In the genomic region with DNA sequence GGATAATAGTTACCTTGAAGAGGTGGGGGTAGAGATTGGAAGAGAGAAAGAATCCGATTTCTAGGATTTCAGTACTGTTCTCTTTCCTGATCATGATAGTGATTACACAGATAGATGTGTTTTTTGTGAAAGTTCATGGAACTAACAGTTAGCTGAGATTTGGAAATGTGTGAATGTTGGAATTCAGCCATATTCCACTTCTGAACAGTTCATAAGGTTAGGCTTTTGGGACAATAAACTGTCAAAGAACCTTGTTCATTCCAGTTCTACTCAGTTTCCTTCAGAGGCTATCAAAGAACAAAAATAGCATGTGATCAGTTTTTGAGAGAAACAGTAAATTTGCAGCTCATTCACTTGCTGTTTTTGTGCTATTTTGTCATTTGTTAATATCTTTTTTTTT, we compare ENCODE assay signal across 9 cellular contexts.
"Had no signal": no experiment of that assay in that cellular context is flagged by ENCODE, and none has a peak within 500 bp of the region (broad histone marks: within the 10 kb centered on the region; RNA-seq: fewer than 3 reads in every experiment).

No MANE protein-coding gene starts in this region.

- H3K4me1 ChIP-seq: HAP-1 had no signal

- ATAC-seq: HCT116 had no signal

- DNase-seq: GM23248, GOT3, H7, HFFc6, KBM-7 had no signal

- H3K9ac ChIP-seq: GM23248, KMS-11 had no signal

- FAIRE-seq: HTR-8/SVneo had no signal

- H3K4me3 ChIP-seq: GM23248, HAP-1 had no signal

- H2AFZ ChIP-seq: GM23248 had no signal

- H3K4me2 ChIP-seq: KMS-11 had no signal

- H3K9me3 ChIP-seq: HAP-1 had no signal

- H3K27ac ChIP-seq: GM23248, KMS-11 had no signal
